22 cellular contexts compared by ENCODE assay signal in genomic region chr22:44950806-44951509, GRCh38. TPM values are rescaled to one million over a fixed set of nuclear protein-coding genes. Genes with fewer than 3 reads are reported as not detected.
DNase-seq lines count a peak whose midpoint lies in the region; ATAC-seq and TF ChIP-seq lines count a peak whose summit lies in the region.
"Had no signal": no experiment of that assay in that cellular context is flagged by ENCODE, and none has a peak within 500 bp of the region (broad histone marks: within the 10 kb centered on the region; RNA-seq: fewer than 3 reads in every experiment).

No MANE protein-coding gene starts in this region.

- H3K4me2 ChIP-seq in H9 (ENCODE audit: insufficient read depth, insufficient read length, low read length) (no peak overlapping the region), neural progenitor cell (no peak overlapping the region)
- H3K4me2 ChIP-seq: A549; BLaER1 treated with 17β-estradiol and CSF1 and Interleukin-3, amounts not matched to agents 10 nM and 100 nM had no signal

- DNase-seq in GM12865 (ENCODE audit: low read depth) (peak; percentile 80), H9 (no peak), WTC11 (ENCODE audit: low spot score) (no peak), neural progenitor cell (ENCODE audit: low spot score) (no peak), NCI-H2196 treated with DMSO at 0.1 percent for 48 hours (lab: John Stamatoyannopoulos, UW; ENCODE audit: unreplicated experiment) (no peak), Right ventricle myocardium superior (no peak)
- no peak for DNase-seq in stimulated activated CD4-positive, alpha-beta T cell treated with anti-CD3 and anti-CD28 coated beads, Interleukin-2, amount 100 ng/mL, for 24 hours
- DNase-seq: 8988T; ACHN; AML-193; BE2C; CD4-positive, alpha-beta T cell; CD8-positive, alpha-beta memory T cell; DMS53; DMS79 treated with DMSO at 0.1 percent for 48 hours; GF-D8; GM23248 had no signal

- H3K27ac ChIP-seq in H9 (ENCODE audit: insufficient read length, low read depth, low read length) (no peak overlapping the region), neural progenitor cell (no peak overlapping the region)
- H3K27ac ChIP-seq: A549; BLaER1 treated with 17β-estradiol and CSF1 and Interleukin-3, amounts not matched to agents 10 nM and 100 nM; GM23248 had no signal

- H3K4me1 ChIP-seq in H9 (ENCODE audit: insufficient read depth, low read length) (peaks cover 9% of the 10 kb centered on the region; the same call in 1 of the 2 replicates), neural progenitor cell (peaks cover 27% of the 10 kb centered on the region)
- H3K4me1 ChIP-seq: A549; BE2C; BLaER1 treated with 17β-estradiol and CSF1 and Interleukin-3, amounts not matched to agents 10 nM and 100 nM; HAP-1 had no signal

- no peak overlapping the region for H3T11ph ChIP-seq in H9 (ENCODE audit: low read length)

- intact Hi-C loops in Right ventricle myocardium superior (cut with DNase I) = no loop called here

- H3K27me3 Mint-ChIP-seq in H9 (ENCODE audit: low read depth) (peaks cover 9% of the 10 kb centered on the region), WTC11 (ENCODE audit: low read depth) (no peaks in the 10 kb centered on the region; the same call in 1 of the 2 replicates), neural progenitor cell (ENCODE audit: insufficient read depth, low read depth) (peaks cover 3% of the 10 kb centered on the region)

- H4K20me1 ChIP-seq in H9 (ENCODE audit: control insufficient read depth, insufficient read depth, insufficient read length) (peaks cover 2% of the 10 kb centered on the region), neural progenitor cell (ENCODE audit: low read depth) (peaks cover 78% of the 10 kb centered on the region)

- H3K4me3 ChIP-seq in GM12865 (ENCODE audit: low read depth, low read length) (no peak overlapping the region), neural progenitor cell (no peak overlapping the region)
- H3K4me3 ChIP-seq: A549; BLaER1 treated with 17β-estradiol and CSF1 and Interleukin-3, amounts not matched to agents 10 nM and 100 nM; GM23248; HAP-1 had no signal

- H3K4me3 Mint-ChIP-seq in H9 (no peak overlapping the region), WTC11 (no peak overlapping the region), neural progenitor cell (no peak overlapping the region)
- H3K4me3 Mint-ChIP-seq: CD14-positive monocyte; CD4-positive, alpha-beta T cell had no signal

- no peak overlapping the region for H3K18ac ChIP-seq in H9 (ENCODE audit: insufficient read length, low read depth, low read length)

- H3K36me3 Mint-ChIP-seq in H9 (ENCODE audit: insufficient read depth in 1 of 3, low read depth in 3 of 3) = peaks cover 33 to 39% (median 36%) of the 10 kb centered on the region in 3 experiments
- peaks cover 33% of the 10 kb centered on the region for H3K36me3 Mint-ChIP-seq in WTC11
- H3K36me3 Mint-ChIP-seq in neural progenitor cell = peaks cover 39% of the 10 kb centered on the region
- H3K36me3 Mint-ChIP-seq: CD14-positive monocyte; CD8-positive, alpha-beta memory T cell had no signal

- ATAC-seq in WTC11 = no peak
- ATAC-seq in GM19463 (IDR thresholded peaks at IDR 0.05; ENCODE audit: unreplicated experiment) = no peak
- ATAC-seq in Right ventricle myocardium superior (ENCODE audit: poor library complexity) = no peak
- ATAC-seq: A549 had no signal

- H3K27me3 ChIP-seq in H9 (ENCODE audit: insufficient read depth, low read length) (no peaks in the 10 kb centered on the region), neural progenitor cell (no peaks in the 10 kb centered on the region)
- H3K27me3 ChIP-seq: BE2C; BLaER1 treated with 17β-estradiol and CSF1 and Interleukin-3, amounts not matched to agents 10 nM and 100 nM had no signal

- H3K23ac ChIP-seq in H9 (ENCODE audit: insufficient read length, low read depth, low read length) = no peak overlapping the region

- POLR2A ChIA-PET in WTC11 (lab: Charles Lee) = no interaction called here

- TF ChIP-seq CTCF in GM12865 (IDR thresholded peaks at IDR 0.05; ENCODE audit: insufficient read depth, low read depth, low read length, missing control alignments) (no peak), H9 (conservative IDR thresholded peaks at IDR 0.05) (no peak), WTC11 (IDR thresholded peaks at IDR 0.05) (no peak), neural progenitor cell (IDR thresholded peaks at IDR 0.05) (no peak)

- H3K9me3 Mint-ChIP-seq in H9 (peaks cover 23 to 24% of the 10 kb centered on the region in 2 experiments), WTC11 (peaks cover 18% of the 10 kb centered on the region), neural progenitor cell (peaks cover 19% of the 10 kb centered on the region)
- H3K9me3 Mint-ChIP-seq: CD4-positive, alpha-beta T cell had no signal

- H3K36me3 ChIP-seq in neural progenitor cell = no peaks in the 10 kb centered on the region
- H3K36me3 ChIP-seq: BE2C; BLaER1 treated with 17β-estradiol and CSF1 and Interleukin-3, amounts not matched to agents 10 nM and 100 nM; HAP-1 had no signal

- CTCF ChIA-PET in WTC11 (lab: Charles Lee) = no interaction called here

- peaks cover 48 to 51% of the 10 kb centered on the region in 2 experiments for H3K4me1 Mint-ChIP-seq in H9
- peaks cover 70% of the 10 kb centered on the region for H3K4me1 Mint-ChIP-seq in WTC11
- H3K4me1 Mint-ChIP-seq in neural progenitor cell = peaks cover 30% of the 10 kb centered on the region
- H3K4me1 Mint-ChIP-seq: CD14-positive monocyte; CD8-positive, alpha-beta memory T cell had no signal

- no peak overlapping the region for H2BK15ac ChIP-seq in H9 (ENCODE audit: low read depth, low read length)

- no peak overlapping the region for H2BK5ac ChIP-seq in H9 (ENCODE audit: insufficient read length, low read length)

- H3K9ac ChIP-seq in H9 (ENCODE audit: extremely low read depth, insufficient read length, low read length) (no peak overlapping the region), neural progenitor cell (no peak overlapping the region)
- H3K9ac ChIP-seq: BLaER1 treated with 17β-estradiol and CSF1 and Interleukin-3, amounts not matched to agents 10 nM and 100 nM; GM23248 had no signal

- peak overlapping the region in 2 of 3 experiments; percentile 17 to 61; a peak in 2 of 7 replicates for H3K27ac Mint-ChIP-seq in H9
- H3K27ac Mint-ChIP-seq in WTC11 = peak overlapping the region; percentile 41; the same call in 1 of the 2 replicates
- H3K27ac Mint-ChIP-seq in neural progenitor cell = peak overlapping the region; percentile 37
- H3K27ac Mint-ChIP-seq: CD14-positive monocyte; CD4-positive, alpha-beta T cell; CD8-positive, alpha-beta memory T cell had no signal

- no peak overlapping the region for H4K5ac ChIP-seq in H9 (ENCODE audit: insufficient read length, low read depth, low read length)

- H3K9me3 ChIP-seq in H9 (ENCODE audit: control insufficient read depth, low read depth, low read length) (no peaks in the 10 kb centered on the region), neural progenitor cell (ENCODE audit: low read depth) (peaks cover 5% of the 10 kb centered on the region)
- H3K9me3 ChIP-seq: A549, BE2C, HAP-1 had no signal

- H3K14ac ChIP-seq in H9 (ENCODE audit: insufficient read depth, low read length) = no peak overlapping the region; the same call in 1 of the 2 replicates

- H3K23me2 ChIP-seq in H9 (ENCODE audit: insufficient read length, low read depth, low read length, poor library complexity, severe bottlenecking) = no peaks in the 10 kb centered on the region

- no peak overlapping the region for H3K4ac ChIP-seq in H9 (ENCODE audit: low read depth, low read length)

- no peak overlapping the region for H4K8ac ChIP-seq in H9 (replicated peaks; ENCODE audit: insufficient read length, low read depth, low read length)

- no peak overlapping the region for H3K56ac ChIP-seq in H9 (ENCODE audit: insufficient read length, low read depth, low read length)

- H3F3A ChIP-seq in neural progenitor cell (ENCODE audit: low read depth) = peaks cover 20% of the 10 kb centered on the region

- H3K79me1 ChIP-seq in H9 (ENCODE audit: insufficient read depth, low read depth, low read length, poor library complexity, severe bottlenecking) = peaks cover 2% of the 10 kb centered on the region

- no peak overlapping the region for H2BK20ac ChIP-seq in H9 (ENCODE audit: low read depth, low read length, poor library complexity, severe bottlenecking)

- WGBS in H9 (ENCODE audit: extremely low coverage, insufficient read length, low lambda C conversion rate) = no CpG with 5 or more reads among the region's 21 CpGs

- H4K91ac ChIP-seq in H9 (ENCODE audit: insufficient read length, low read depth, low read length) = no peak overlapping the region

- no peak overlapping the region for H2AK5ac ChIP-seq in H9 (ENCODE audit: insufficient read length, low read length)

- H2BK12ac ChIP-seq in H9 (ENCODE audit: insufficient read length, low read depth, low read length) = no peak overlapping the region

- H2AFZ ChIP-seq in H9 (ENCODE audit: low read length) (no peak overlapping the region), neural progenitor cell (replicated peaks) (no peak overlapping the region)
- H2AFZ ChIP-seq: GM23248 had no signal

- no peak overlapping the region for H2BK120ac ChIP-seq in H9 (ENCODE audit: low read depth, low read length, poor library complexity, severe bottlenecking)

- peaks cover 2% of the 10 kb centered on the region; the same call in 1 of the 2 replicates for H3K79me2 ChIP-seq in H9 (ENCODE audit: insufficient read depth, low read length)
- H3K79me2 ChIP-seq in neural progenitor cell (ENCODE audit: low read depth) = peaks cover 89% of the 10 kb centered on the region

TF ChIP-seq in WTC11, 78 proteins besides CTCF, POLR2A, EP300 and RAD21 (continues in another document):
- TF ChIP-seq STAT6 (CRISPR knock-in tag; conservative IDR thresholded peaks at IDR 0.05; ENCODE audit: low read depth) (no peak), MXD4 (CRISPR knock-in tag; IDR thresholded peaks at IDR 0.05; ENCODE audit: borderline replicate concordance) (no peak)

RNA-seq across cellular contexts. Expression of gene PHF21B, which starts 58.8 kb away (rescaled TPM):
- total RNA-seq in H9 (2021) (54.3 and 60.3 TPM in 2 replicates), WTC11 (2021) (90.6 to 107 TPM (median 92.5 TPM) in 3 replicates), neural progenitor cell (ENCODE audit: low replicate concordance) (6.7 and 22.6 TPM in 2 replicates), Right ventricle myocardium superior (0.30 TPM)
- total RNA-seq: CD4-positive, alpha-beta T cell; CD8-positive, alpha-beta memory T cell; GM23248 had no signal
